Comparison of ENCODE assay signal across 15 cellular contexts in genomic region chr20:43985121-43985520, GRCh38.
"Had no signal": no experiment of that assay in that cellular context is flagged by ENCODE, and none has a peak within 500 bp of the region (broad histone marks: within the 10 kb centered on the region; RNA-seq: fewer than 3 reads in every experiment).

No MANE protein-coding gene starts in this region.

- H3K4me1 Mint-ChIP-seq: activated B cell treated with CpG ODN at 0.5 μM for 24 hours; stimulated activated naive B cell treated with anti-CD40 and anti-IgM and Interleukin-4, amounts not matched to agents 10 μg/mL and 1 μg/mL and 100 μg/mL, for 72 hours had no signal

- DNase-seq: activated B cell treated with CpG ODN at 0.5 μM for 24 hours; activated CD4-positive, alpha-beta T cell treated with anti-CD3 and anti-CD28 coated beads for 48 hours; activated CD8-positive, alpha-beta memory T cell treated with anti-CD3 and anti-CD28 coated beads for 24 hours; activated naive CD4-positive, alpha-beta T cell treated with anti-CD3 and anti-CD28 coated beads, Interleukin-2, amount 10 ng/mL, durations not matched to agents 7 days and 5 days; foreskin fibroblast; glutamatergic neuron; hypothalamus; retina; stimulated activated naive B cell treated with anti-CD40 and anti-IgM and Interleukin-4, amounts not matched to agents 10 μg/mL and 1 μg/mL and 100 μg/mL, for 72 hours; substantia nigra had no signal

- H3K27me3 Mint-ChIP-seq: activated B cell treated with CpG ODN at 0.5 μM for 24 hours had no signal

- H3K4me3 ChIP-seq: cardiac muscle cell had no signal

- H3K9me3 Mint-ChIP-seq: type B pancreatic cell had no signal

- H3K4me3 Mint-ChIP-seq: activated B cell treated with CpG ODN at 0.5 μM for 24 hours; activated naive CD4-positive, alpha-beta T cell treated with anti-CD3 and anti-CD28 coated beads, Interleukin-2, amount 10 ng/mL, durations not matched to agents 7 days and 5 days; stimulated activated naive B cell treated with anti-CD40 and anti-IgM and Interleukin-4, amounts not matched to agents 10 μg/mL and 1 μg/mL and 100 μg/mL, for 72 hours; T-helper 1 cell treated with Interleukin-12 subunit alpha and Interleukin-12 subunit beta and Interleukin-4 antibody, amounts not matched to agents 30 μg/mL and 1 μg/mL, for 36 hours; type B pancreatic cell had no signal

- H3K36me3 ChIP-seq: cardiac muscle cell, neutrophil had no signal

- H3K36me3 Mint-ChIP-seq: stimulated activated naive B cell treated with anti-CD40 and anti-IgM and Interleukin-4, amounts not matched to agents 10 μg/mL and 1 μg/mL and 100 μg/mL, for 72 hours; type B pancreatic cell had no signal

- H3K27me3 ChIP-seq: cardiac muscle cell had no signal

- ATAC-seq: stimulated activated naive B cell treated with anti-CD40 and anti-IgM and Interleukin-4, amounts not matched to agents 10 μg/mL and 1 μg/mL and 100 μg/mL, for 72 hours had no signal

- H3K9me3 ChIP-seq: neutrophil had no signal

- H3K27ac Mint-ChIP-seq: activated B cell treated with CpG ODN at 0.5 μM for 24 hours; activated naive CD4-positive, alpha-beta T cell treated with anti-CD3 and anti-CD28 coated beads, Interleukin-2, amount 10 ng/mL, durations not matched to agents 7 days and 5 days; activated T-helper 2 cell treated with anti-CD3 and anti-CD28 coated beads, Interferon-gamma antibody, Interleukin-2, Interleukin-4, amounts not matched to agents 10 μg/mL and 5 μg/mL and 100 μg/mL, durations not matched to agents 14 hours and 24 hours and 36 hours; T-helper 1 cell treated with Interleukin-12 subunit alpha and Interleukin-12 subunit beta and Interleukin-4 antibody, amounts not matched to agents 30 μg/mL and 1 μg/mL, for 36 hours had no signal

- H3K27ac ChIP-seq: cardiac muscle cell, neutrophil had no signal
